1 cellular context compared by ENCODE assay signal in genomic region chr14:77372304-77372841, GRCh38.
TF ChIP-seq lines count a peak whose summit lies in the region.

No MANE protein-coding gene starts in this region.

TF ChIP-seq in GM12878, 131 proteins besides CTCF, POLR2A, EP300 and RAD21 (continued from another document and continues in another):
- TF ChIP-seq, protein P1, sequence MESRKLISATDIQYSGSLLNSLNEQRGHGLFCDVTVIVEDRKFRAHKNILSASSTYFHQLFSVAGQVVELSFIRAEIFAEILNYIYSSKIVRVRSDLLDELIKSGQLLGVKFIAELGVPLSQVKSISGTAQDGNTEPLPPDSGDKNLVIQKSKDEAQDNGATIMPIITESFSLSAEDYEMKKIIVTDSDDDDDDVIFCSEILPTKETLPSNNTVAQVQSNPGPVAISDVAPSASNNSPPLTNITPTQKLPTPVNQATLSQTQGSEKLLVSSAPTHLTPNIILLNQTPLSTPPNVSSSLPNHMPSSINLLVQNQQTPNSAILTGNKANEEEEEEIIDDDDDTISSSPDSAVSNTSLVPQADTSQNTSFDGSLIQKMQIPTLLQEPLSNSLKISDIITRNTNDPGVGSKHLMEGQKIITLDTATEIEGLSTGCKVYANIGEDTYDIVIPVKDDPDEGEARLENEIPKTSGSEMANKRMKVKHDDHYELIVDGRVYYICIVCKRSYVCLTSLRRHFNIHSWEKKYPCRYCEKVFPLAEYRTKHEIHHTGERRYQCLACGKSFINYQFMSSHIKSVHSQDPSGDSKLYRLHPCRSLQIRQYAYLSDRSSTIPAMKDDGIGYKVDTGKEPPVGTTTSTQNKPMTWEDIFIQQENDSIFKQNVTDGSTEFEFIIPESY (IDR thresholded peaks at IDR 0.05) = no peak
- no peak for TF ChIP-seq SMAD5 (IDR thresholded peaks at IDR 0.05; ENCODE audit: low read depth)
- TF ChIP-seq, protein P2, sequence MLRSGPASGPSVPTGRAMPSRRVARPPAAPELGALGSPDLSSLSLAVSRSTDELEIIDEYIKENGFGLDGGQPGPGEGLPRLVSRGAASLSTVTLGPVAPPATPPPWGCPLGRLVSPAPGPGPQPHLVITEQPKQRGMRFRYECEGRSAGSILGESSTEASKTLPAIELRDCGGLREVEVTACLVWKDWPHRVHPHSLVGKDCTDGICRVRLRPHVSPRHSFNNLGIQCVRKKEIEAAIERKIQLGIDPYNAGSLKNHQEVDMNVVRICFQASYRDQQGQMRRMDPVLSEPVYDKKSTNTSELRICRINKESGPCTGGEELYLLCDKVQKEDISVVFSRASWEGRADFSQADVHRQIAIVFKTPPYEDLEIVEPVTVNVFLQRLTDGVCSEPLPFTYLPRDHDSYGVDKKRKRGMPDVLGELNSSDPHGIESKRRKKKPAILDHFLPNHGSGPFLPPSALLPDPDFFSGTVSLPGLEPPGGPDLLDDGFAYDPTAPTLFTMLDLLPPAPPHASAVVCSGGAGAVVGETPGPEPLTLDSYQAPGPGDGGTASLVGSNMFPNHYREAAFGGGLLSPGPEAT (IDR thresholded peaks at IDR 0.05; ENCODE audit: low read depth) = peak; percentile 81
- no peak for TF ChIP-seq MYC (IDR thresholded peaks at IDR 0.05; ENCODE audit: insufficient read depth, insufficient read length, insufficient replicate concordance, low read length, severe bottlenecking)
- peak; percentile 24 for TF ChIP-seq KLF5 (IDR thresholded peaks at IDR 0.05; ENCODE audit: partially characterized antibody)
- TF ChIP-seq FOXM1 (IDR thresholded peaks at IDR 0.05; ENCODE audit: low read depth, low read length) = no peak
- TF ChIP-seq CUX1 (IDR thresholded peaks at IDR 0.05; ENCODE audit: insufficient replicate concordance, low read depth, low read length) = no peak
- TF ChIP-seq SIN3A (IDR thresholded peaks at IDR 0.05; ENCODE audit: low read depth, low read length) = no peak
- peak; percentile 80 for TF ChIP-seq IKZF1 (conservative IDR thresholded peaks at IDR 0.05)
- TF ChIP-seq CEBPZ (IDR thresholded peaks at IDR 0.05; ENCODE audit: low read depth, low read length) = no peak
- TF ChIP-seq EED (IDR thresholded peaks at IDR 0.05; ENCODE audit: low read depth) = no peak
- no peak for TF ChIP-seq EZH2 (IDR thresholded peaks at IDR 0.05; ENCODE audit: borderline replicate concordance, control insufficient read depth, low read depth, low read length)
- 0 out of 2 replicates have a peak, but pooled peaks have one; percentile 35 for TF ChIP-seq CBFB (IDR thresholded peaks at IDR 0.05; ENCODE audit: low read depth)
- 0 out of 2 replicates have a peak, but pooled peaks have one; percentile 19 for TF ChIP-seq MEF2A (IDR thresholded peaks at IDR 0.05; ENCODE audit: insufficient read depth, low read depth, low read length)
- no peak for TF ChIP-seq TAF1 (IDR thresholded peaks at IDR 0.05; ENCODE audit: borderline replicate concordance, low read depth, low read length)
- TF ChIP-seq ZBED1 (IDR thresholded peaks at IDR 0.05; ENCODE audit: borderline replicate concordance) = peak; percentile 95; the same call in 1 of the 2 replicates
- TF ChIP-seq CHD2 (IDR thresholded peaks at IDR 0.05; ENCODE audit: borderline replicate concordance, low read depth, low read length) = no peak
- TF ChIP-seq ZSCAN29 (IDR thresholded peaks at IDR 0.05) = 0 out of 2 replicates have a peak, but pooled peaks have one; percentile 41
- TF ChIP-seq, protein P3, sequence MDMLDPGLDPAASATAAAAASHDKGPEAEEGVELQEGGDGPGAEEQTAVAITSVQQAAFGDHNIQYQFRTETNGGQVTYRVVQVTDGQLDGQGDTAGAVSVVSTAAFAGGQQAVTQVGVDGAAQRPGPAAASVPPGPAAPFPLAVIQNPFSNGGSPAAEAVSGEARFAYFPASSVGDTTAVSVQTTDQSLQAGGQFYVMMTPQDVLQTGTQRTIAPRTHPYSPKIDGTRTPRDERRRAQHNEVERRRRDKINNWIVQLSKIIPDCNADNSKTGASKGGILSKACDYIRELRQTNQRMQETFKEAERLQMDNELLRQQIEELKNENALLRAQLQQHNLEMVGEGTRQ (IDR thresholded peaks at IDR 0.05; ENCODE audit: borderline replicate concordance, low read depth, low read length) = peak; percentile 9; the same call in 1 of the 2 replicates
- TF ChIP-seq, protein P4, sequence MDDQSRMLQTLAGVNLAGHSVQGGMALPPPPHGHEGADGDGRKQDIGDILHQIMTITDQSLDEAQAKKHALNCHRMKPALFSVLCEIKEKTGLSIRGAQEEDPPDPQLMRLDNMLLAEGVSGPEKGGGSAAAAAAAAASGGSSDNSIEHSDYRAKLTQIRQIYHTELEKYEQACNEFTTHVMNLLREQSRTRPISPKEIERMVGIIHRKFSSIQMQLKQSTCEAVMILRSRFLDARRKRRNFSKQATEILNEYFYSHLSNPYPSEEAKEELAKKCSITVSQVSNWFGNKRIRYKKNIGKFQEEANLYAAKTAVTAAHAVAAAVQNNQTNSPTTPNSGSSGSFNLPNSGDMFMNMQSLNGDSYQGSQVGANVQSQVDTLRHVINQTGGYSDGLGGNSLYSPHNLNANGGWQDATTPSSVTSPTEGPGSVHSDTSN (IDR thresholded peaks at IDR 0.05; ENCODE audit: insufficient replicate concordance, low read depth, low read length) = no peak
- no peak for TF ChIP-seq FOS (IDR thresholded peaks at IDR 0.05; ENCODE audit: borderline replicate concordance, extremely low read depth, insufficient read length)
- TF ChIP-seq BACH1 (IDR thresholded peaks at IDR 0.05; ENCODE audit: borderline replicate concordance) = peak; percentile 77; the same call in 1 of the 2 replicates
- TF ChIP-seq PAX5 (IDR thresholded peaks at IDR 0.05; ENCODE audit: borderline replicate concordance, low read depth, low read length) = no peak
- no peak for TF ChIP-seq MXI1 (IDR thresholded peaks at IDR 0.05; ENCODE audit: low read depth, low read length)
- TF ChIP-seq TCF12 (IDR thresholded peaks at IDR 0.05; ENCODE audit: low read depth, low read length) = no peak
- no peak for TF ChIP-seq SIX5 (IDR thresholded peaks at IDR 0.05; ENCODE audit: low read depth, low read length, severe bottlenecking)
- no peak for TF ChIP-seq ZNF207 (IDR thresholded peaks at IDR 0.05; ENCODE audit: borderline replicate concordance)
- TF ChIP-seq BRCA1 (IDR thresholded peaks at IDR 0.05; ENCODE audit: low read depth, low read length) = no peak
- peak; percentile 78 for TF ChIP-seq SKIL (IDR thresholded peaks at IDR 0.05; ENCODE audit: low read depth, poor library complexity, severe bottlenecking)
- 0 out of 2 replicates have a peak, but pooled peaks have one; percentile 33 for TF ChIP-seq GATAD2B (conservative IDR thresholded peaks at IDR 0.05; ENCODE audit: low read depth)
- no peak for TF ChIP-seq WRNIP1 (IDR thresholded peaks at IDR 0.05; ENCODE audit: borderline replicate concordance, low read depth, low read length)
- no peak for TF ChIP-seq RELA (IDR thresholded peaks at IDR 0.05; ENCODE audit: borderline replicate concordance, partially characterized antibody)
- TF ChIP-seq JUND (IDR thresholded peaks at IDR 0.05; ENCODE audit: low read depth, low read length) = no peak
- TF ChIP-seq NFXL1 (IDR thresholded peaks at IDR 0.05; ENCODE audit: borderline replicate concordance) = no peak
- TF ChIP-seq NR2F1 (conservative IDR thresholded peaks at IDR 0.05) = peak; percentile 92
- no peak for TF ChIP-seq RCOR1 (conservative IDR thresholded peaks at IDR 0.05; ENCODE audit: low read depth, low read length)
- no peak; a peak in 1 of 4 replicates for TF ChIP-seq BHLHE40 (IDR thresholded peaks at IDR 0.05; ENCODE audit: borderline replicate concordance in 1 of 2, low read depth in 2 of 2, low read length in 1 of 2)
- no peak for TF ChIP-seq HDGF (IDR thresholded peaks at IDR 0.05)
- peak; percentile 80 for TF ChIP-seq DPF2 (IDR thresholded peaks at IDR 0.05)
- no peak for TF ChIP-seq E2F8 (IDR thresholded peaks at IDR 0.05; ENCODE audit: low read depth, partially characterized antibody)
- TF ChIP-seq PAX8 (IDR thresholded peaks at IDR 0.05) = 0 out of 2 replicates have a peak, but pooled peaks have one; percentile 5
- TF ChIP-seq PML (IDR thresholded peaks at IDR 0.05; ENCODE audit: low read length) = no peak
